Comparison of ENCODE assay signal across 23 cellular contexts in the genomic region with DNA sequence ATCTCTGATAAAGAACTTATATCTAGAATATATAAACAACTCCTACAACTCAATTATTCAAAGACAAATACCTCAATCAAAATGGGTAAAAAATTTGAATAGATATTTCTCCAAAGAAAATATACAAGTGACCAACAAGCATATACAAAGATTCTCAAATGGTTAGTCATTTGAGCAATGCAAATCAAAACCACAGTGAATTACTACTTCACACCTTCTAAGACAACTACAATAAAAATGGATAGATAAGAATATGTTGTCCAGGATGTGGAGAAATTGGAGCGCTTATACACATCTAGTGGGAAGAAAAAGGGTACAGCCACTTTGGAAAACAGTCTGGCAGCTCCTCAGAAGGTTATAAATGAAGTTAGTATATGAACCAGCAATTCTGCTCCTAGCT.
"Had no signal": no experiment of that assay in that cellular context is flagged by ENCODE, and none has a peak within 500 bp of the region (broad histone marks: within the 10 kb centered on the region; RNA-seq: fewer than 3 reads in every experiment).

No MANE protein-coding gene starts in this region.

- H3K27ac Mint-ChIP-seq: naive thymus-derived CD8-positive, alpha-beta T cell; stimulated activated memory B cell treated with anti-CD40 and anti-IgM and Interleukin-4, amounts not matched to agents 10 μg/mL and 1 μg/mL and 100 μg/mL, for 72 hours; stimulated activated naive CD8-positive, alpha-beta T cell treated with anti-CD3 and anti-CD28 coated beads, Interleukin-15, Interleukin-2, amounts not matched to agents 100 ng/mL and 50 ng/mL, for 24 hours had no signal

- H3K36me3 ChIP-seq: esophagus muscularis mucosa, gastrocnemius medialis, neutrophil, right lobe of liver, spleen, tibial nerve, upper lobe of right lung, vagina had no signal

- H3K4me3 Mint-ChIP-seq: naive thymus-derived CD8-positive, alpha-beta T cell; stimulated activated memory B cell treated with anti-CD40 and anti-IgM and Interleukin-4, amounts not matched to agents 10 μg/mL and 1 μg/mL and 100 μg/mL, for 72 hours; stimulated activated naive CD8-positive, alpha-beta T cell treated with anti-CD3 and anti-CD28 coated beads, Interleukin-15, Interleukin-2, amounts not matched to agents 100 ng/mL and 50 ng/mL, for 24 hours had no signal

- H3K4me3 ChIP-seq: esophagus muscularis mucosa, gastrocnemius medialis, mucosa of descending colon, psoas muscle, right lobe of liver, spleen, tibial nerve, upper lobe of right lung, vagina had no signal

- DNase-seq: effector memory CD4-positive, alpha-beta T cell; gastrocnemius medialis; glutamatergic neuron; islet precursor cell; mammary epithelial cell; mucosa of descending colon; naive thymus-derived CD8-positive, alpha-beta T cell; psoas muscle; retina; right lobe of liver; spleen; stimulated activated CD4-positive, alpha-beta T cell treated with anti-CD3 and anti-CD28 coated beads, Interleukin-15, amount 100 ng/mL, for 24 hours; stimulated activated CD4-positive, alpha-beta T cell treated with anti-CD3 and anti-CD28 coated beads, Interleukin-1b, Interleukin-23, amount 100 ng/mL, for 48 hours; stimulated activated CD4-positive, alpha-beta T cell treated with anti-CD3 and anti-CD28 coated beads, Interleukin-4, amount 100 ng/mL, for 24 hours; upper lobe of right lung had no signal

- ATAC-seq: gastrocnemius medialis; left lobe of liver; mucosa of descending colon; naive thymus-derived CD8-positive, alpha-beta T cell; psoas muscle; right lobe of liver; stimulated activated memory B cell treated with anti-CD40 and anti-IgM and Interleukin-4, amounts not matched to agents 10 μg/mL and 1 μg/mL and 100 μg/mL, for 72 hours; upper lobe of right lung had no signal

- H3K4me1 Mint-ChIP-seq: naive thymus-derived CD8-positive, alpha-beta T cell; stimulated activated memory B cell treated with anti-CD40 and anti-IgM and Interleukin-4, amounts not matched to agents 10 μg/mL and 1 μg/mL and 100 μg/mL, for 72 hours had no signal

- H3K9me3 ChIP-seq: gastrocnemius medialis, mucosa of descending colon, neutrophil, psoas muscle, right lobe of liver, upper lobe of right lung, vagina had no signal

- H3K27ac ChIP-seq: epithelial cell of prostate, esophagus muscularis mucosa, gastrocnemius medialis, neutrophil, psoas muscle, right lobe of liver, spleen, tibial nerve, upper lobe of right lung, vagina had no signal

- H3K4me1 ChIP-seq: esophagus muscularis mucosa, gastrocnemius medialis, psoas muscle, right lobe of liver, spleen, tibial nerve, upper lobe of right lung, vagina had no signal

- H3K27me3 ChIP-seq: esophagus muscularis mucosa, gastrocnemius medialis, neutrophil, right lobe of liver, spleen, tibial nerve, upper lobe of right lung, vagina had no signal

- H3K9me3 Mint-ChIP-seq: stimulated activated memory B cell treated with anti-CD40 and anti-IgM and Interleukin-4, amounts not matched to agents 10 μg/mL and 1 μg/mL and 100 μg/mL, for 72 hours; stimulated activated naive CD8-positive, alpha-beta T cell treated with anti-CD3 and anti-CD28 coated beads, Interleukin-15, Interleukin-2, amounts not matched to agents 100 ng/mL and 50 ng/mL, for 24 hours had no signal

- H3K36me3 Mint-ChIP-seq: naive thymus-derived CD8-positive, alpha-beta T cell; stimulated activated memory B cell treated with anti-CD40 and anti-IgM and Interleukin-4, amounts not matched to agents 10 μg/mL and 1 μg/mL and 100 μg/mL, for 72 hours had no signal
